Comparison of ENCODE assay signal across 1 cellular context in the genomic region with DNA sequence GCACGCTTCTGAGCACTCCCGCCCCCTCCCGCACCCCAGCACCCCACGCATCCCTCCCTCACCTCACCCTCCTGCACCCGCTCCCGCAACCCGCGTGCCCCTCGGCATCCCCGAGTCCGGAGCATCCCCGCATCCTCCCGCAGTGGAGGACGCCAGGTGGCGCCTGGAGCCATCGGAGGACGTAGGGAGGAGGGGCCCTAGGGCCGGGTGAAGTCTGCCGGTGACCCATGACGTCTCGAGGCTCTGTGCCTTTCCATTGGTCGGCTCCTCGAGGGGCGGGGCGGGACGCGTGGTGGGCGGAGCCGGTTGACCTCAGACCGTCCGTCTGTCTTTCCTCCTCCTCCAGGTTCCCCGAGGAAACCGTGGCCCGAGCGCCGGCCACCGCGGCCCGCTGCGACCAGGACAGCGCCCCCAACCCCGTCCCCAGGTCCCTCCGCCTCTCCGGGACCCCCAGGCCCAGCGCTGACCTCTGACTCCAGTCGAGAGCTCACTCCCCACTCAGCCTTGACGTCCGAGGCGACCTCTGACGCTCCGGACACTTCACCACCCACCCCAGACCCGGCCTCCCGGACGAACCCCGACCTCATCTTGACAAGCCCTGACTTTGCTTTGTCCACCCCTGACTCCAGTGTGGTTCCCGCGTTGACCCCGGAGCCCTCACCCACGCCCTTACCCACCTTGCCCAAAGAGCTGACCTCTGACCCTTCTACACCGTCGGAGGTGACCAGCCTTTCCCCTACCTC.
A peak's percentile ranks its signal among the peaks of the same experiment; 100 is the strongest.
TF ChIP-seq lines count a peak whose summit lies in the region.

No MANE protein-coding gene starts in this region.

TF ChIP-seq in GM12878, 131 proteins besides CTCF, POLR2A, EP300 and RAD21 (continued from another document and continues in another):
- TF ChIP-seq, protein P1, sequence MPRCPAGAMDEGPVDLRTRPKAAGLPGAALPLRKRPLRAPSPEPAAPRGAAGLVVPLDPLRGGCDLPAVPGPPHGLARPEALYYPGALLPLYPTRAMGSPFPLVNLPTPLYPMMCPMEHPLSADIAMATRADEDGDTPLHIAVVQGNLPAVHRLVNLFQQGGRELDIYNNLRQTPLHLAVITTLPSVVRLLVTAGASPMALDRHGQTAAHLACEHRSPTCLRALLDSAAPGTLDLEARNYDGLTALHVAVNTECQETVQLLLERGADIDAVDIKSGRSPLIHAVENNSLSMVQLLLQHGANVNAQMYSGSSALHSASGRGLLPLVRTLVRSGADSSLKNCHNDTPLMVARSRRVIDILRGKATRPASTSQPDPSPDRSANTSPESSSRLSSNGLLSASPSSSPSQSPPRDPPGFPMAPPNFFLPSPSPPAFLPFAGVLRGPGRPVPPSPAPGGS (IDR thresholded peaks at IDR 0.05; ENCODE audit: borderline replicate concordance, insufficient read depth, low read depth, low read length, poor library complexity, severe bottlenecking) = no peak
- TF ChIP-seq MYC (IDR thresholded peaks at IDR 0.05; ENCODE audit: insufficient read depth, insufficient read length, insufficient replicate concordance, low read length, severe bottlenecking) (no peak), SREBF1 (IDR thresholded peaks at IDR 0.05; ENCODE audit: low read length) (no peak), RBBP5 (conservative IDR thresholded peaks at IDR 0.05) (no peak), ASH2L (IDR thresholded peaks at IDR 0.05; ENCODE audit: borderline replicate concordance, low read depth) (no peak), ZBED1 (IDR thresholded peaks at IDR 0.05; ENCODE audit: borderline replicate concordance) (no peak), ZZZ3 (IDR thresholded peaks at IDR 0.05; ENCODE audit: control insufficient read depth, insufficient read length, low read depth) (no peak), KAT2A (conservative IDR thresholded peaks at IDR 0.05; ENCODE audit: control insufficient read depth, low read depth, low read length) (no peak), ZNF24 (IDR thresholded peaks at IDR 0.05) (no peak), CREM (IDR thresholded peaks at IDR 0.05; ENCODE audit: low read depth) (peak; percentile 98), SPI1 (IDR thresholded peaks at IDR 0.05; ENCODE audit: borderline replicate concordance, insufficient read depth, low read depth, low read length) (no peak), ZNF622 (IDR thresholded peaks at IDR 0.05) (no peak), CEBPB (IDR thresholded peaks at IDR 0.05; ENCODE audit: borderline replicate concordance in 1 of 2, low read depth in 2 of 2, low read length in 2 of 2) (peak in 1 of 2 experiments; percentile 94; a peak in 1 of 4 replicates), NR2C1 (IDR thresholded peaks at IDR 0.05) (peak; percentile 62), NBN (IDR thresholded peaks at IDR 0.05) (peak; percentile 74), IKZF2 (IDR thresholded peaks at IDR 0.05) (no peak), ZSCAN29 (IDR thresholded peaks at IDR 0.05) (no peak), HCFC1 (IDR thresholded peaks at IDR 0.05; ENCODE audit: low read length) (no peak), RAD51 (IDR thresholded peaks at IDR 0.05) (no peak), PAX5 (IDR thresholded peaks at IDR 0.05; ENCODE audit: borderline replicate concordance, low read depth, low read length) (no peak), FOXK2 (IDR thresholded peaks at IDR 0.05) (no peak), CBX5 (IDR thresholded peaks at IDR 0.05; ENCODE audit: low read depth) (no peak), SMAD5 (IDR thresholded peaks at IDR 0.05; ENCODE audit: low read depth) (no peak), BACH1 (IDR thresholded peaks at IDR 0.05; ENCODE audit: borderline replicate concordance) (no peak), JUND (IDR thresholded peaks at IDR 0.05; ENCODE audit: low read depth, low read length) (no peak), CHD4 (IDR thresholded peaks at IDR 0.05) (no peak), CHD2 (IDR thresholded peaks at IDR 0.05; ENCODE audit: borderline replicate concordance, low read depth, low read length) (peak; percentile 84), SMARCA5 (IDR thresholded peaks at IDR 0.05) (no peak), POU2F2 (IDR thresholded peaks at IDR 0.05; ENCODE audit: borderline replicate concordance, low read depth, low read length) (peak; percentile 33; the same call in 1 of the 3 replicates), NRF1 (conservative IDR thresholded peaks at IDR 0.05; ENCODE audit: low read depth, low read length) (no peak), BHLHE40 (IDR thresholded peaks at IDR 0.05; ENCODE audit: borderline replicate concordance in 1 of 2, low read depth in 2 of 2, low read length in 1 of 2) (peak; percentile 83 to 88), MYB (IDR thresholded peaks at IDR 0.05; ENCODE audit: borderline replicate concordance, low read depth, low read length) (no peak), POLR2AphosphoS5 (IDR thresholded peaks at IDR 0.05; ENCODE audit: low read length) (no peak), JUNB (IDR thresholded peaks at IDR 0.05) (no peak), TCF7 (IDR thresholded peaks at IDR 0.05; ENCODE audit: borderline replicate concordance) (no peak), GATAD2B (conservative IDR thresholded peaks at IDR 0.05; ENCODE audit: low read depth) (peak; percentile 67; the same call in 1 of the 2 replicates), YBX1 (IDR thresholded peaks at IDR 0.05) (no peak), KDM1A (IDR thresholded peaks at IDR 0.05; ENCODE audit: borderline replicate concordance) (no peak), MEF2B (IDR thresholded peaks at IDR 0.05; ENCODE audit: partially characterized antibody, poor library complexity, severe bottlenecking) (no peak), HDAC6 (IDR thresholded peaks at IDR 0.05; ENCODE audit: unreplicated experiment) (no peak), IRF4 (IDR thresholded peaks at IDR 0.05; ENCODE audit: low read depth, low read length) (no peak), IKZF1 (conservative IDR thresholded peaks at IDR 0.05) (peak; percentile 55; the same call in 1 of the 2 replicates)
- TF ChIP-seq, protein P2, sequence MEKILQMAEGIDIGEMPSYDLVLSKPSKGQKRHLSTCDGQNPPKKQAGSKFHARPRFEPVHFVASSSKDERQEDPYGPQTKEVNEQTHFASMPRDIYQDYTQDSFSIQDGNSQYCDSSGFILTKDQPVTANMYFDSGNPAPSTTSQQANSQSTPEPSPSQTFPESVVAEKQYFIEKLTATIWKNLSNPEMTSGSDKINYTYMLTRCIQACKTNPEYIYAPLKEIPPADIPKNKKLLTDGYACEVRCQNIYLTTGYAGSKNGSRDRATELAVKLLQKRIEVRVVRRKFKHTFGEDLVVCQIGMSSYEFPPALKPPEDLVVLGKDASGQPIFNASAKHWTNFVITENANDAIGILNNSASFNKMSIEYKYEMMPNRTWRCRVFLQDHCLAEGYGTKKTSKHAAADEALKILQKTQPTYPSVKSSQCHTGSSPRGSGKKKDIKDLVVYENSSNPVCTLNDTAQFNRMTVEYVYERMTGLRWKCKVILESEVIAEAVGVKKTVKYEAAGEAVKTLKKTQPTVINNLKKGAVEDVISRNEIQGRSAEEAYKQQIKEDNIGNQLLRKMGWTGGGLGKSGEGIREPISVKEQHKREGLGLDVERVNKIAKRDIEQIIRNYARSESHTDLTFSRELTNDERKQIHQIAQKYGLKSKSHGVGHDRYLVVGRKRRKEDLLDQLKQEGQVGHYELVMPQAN (conservative IDR thresholded peaks at IDR 0.05) = no peak
- TF ChIP-seq, protein P3, sequence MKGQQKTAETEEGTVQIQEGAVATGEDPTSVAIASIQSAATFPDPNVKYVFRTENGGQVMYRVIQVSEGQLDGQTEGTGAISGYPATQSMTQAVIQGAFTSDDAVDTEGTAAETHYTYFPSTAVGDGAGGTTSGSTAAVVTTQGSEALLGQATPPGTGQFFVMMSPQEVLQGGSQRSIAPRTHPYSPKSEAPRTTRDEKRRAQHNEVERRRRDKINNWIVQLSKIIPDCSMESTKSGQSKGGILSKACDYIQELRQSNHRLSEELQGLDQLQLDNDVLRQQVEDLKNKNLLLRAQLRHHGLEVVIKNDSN (IDR thresholded peaks at IDR 0.05; ENCODE audit: borderline replicate concordance, extremely low read length, insufficient read depth, low read depth, low read length) = no peak
- TF ChIP-seq, protein P4, sequence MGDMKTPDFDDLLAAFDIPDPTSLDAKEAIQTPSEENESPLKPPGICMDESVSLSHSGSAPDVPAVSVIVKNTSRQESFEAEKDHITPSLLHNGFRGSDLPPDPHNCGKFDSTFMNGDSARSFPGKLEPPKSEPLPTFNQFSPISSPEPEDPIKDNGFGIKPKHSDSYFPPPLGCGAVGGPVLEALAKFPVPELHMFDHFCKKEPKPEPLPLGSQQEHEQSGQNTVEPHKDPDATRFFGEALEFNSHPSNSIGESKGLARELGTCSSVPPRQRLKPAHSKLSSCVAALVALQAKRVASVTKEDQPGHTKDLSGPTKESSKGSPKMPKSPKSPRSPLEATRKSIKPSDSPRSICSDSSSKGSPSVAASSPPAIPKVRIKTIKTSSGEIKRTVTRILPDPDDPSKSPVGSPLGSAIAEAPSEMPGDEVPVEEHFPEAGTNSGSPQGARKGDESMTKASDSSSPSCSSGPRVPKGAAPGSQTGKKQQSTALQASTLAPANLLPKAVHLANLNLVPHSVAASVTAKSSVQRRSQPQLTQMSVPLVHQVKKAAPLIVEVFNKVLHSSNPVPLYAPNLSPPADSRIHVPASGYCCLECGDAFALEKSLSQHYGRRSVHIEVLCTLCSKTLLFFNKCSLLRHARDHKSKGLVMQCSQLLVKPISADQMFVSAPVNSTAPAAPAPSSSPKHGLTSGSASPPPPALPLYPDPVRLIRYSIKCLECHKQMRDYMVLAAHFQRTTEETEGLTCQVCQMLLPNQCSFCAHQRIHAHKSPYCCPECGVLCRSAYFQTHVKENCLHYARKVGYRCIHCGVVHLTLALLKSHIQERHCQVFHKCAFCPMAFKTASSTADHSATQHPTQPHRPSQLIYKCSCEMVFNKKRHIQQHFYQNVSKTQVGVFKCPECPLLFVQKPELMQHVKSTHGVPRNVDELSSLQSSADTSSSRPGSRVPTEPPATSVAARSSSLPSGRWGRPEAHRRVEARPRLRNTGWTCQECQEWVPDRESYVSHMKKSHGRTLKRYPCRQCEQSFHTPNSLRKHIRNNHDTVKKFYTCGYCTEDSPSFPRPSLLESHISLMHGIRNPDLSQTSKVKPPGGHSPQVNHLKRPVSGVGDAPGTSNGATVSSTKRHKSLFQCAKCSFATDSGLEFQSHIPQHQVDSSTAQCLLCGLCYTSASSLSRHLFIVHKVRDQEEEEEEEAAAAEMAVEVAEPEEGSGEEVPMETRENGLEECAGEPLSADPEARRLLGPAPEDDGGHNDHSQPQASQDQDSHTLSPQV (IDR thresholded peaks at IDR 0.05) = no peak
- TF ChIP-seq, protein P5, sequence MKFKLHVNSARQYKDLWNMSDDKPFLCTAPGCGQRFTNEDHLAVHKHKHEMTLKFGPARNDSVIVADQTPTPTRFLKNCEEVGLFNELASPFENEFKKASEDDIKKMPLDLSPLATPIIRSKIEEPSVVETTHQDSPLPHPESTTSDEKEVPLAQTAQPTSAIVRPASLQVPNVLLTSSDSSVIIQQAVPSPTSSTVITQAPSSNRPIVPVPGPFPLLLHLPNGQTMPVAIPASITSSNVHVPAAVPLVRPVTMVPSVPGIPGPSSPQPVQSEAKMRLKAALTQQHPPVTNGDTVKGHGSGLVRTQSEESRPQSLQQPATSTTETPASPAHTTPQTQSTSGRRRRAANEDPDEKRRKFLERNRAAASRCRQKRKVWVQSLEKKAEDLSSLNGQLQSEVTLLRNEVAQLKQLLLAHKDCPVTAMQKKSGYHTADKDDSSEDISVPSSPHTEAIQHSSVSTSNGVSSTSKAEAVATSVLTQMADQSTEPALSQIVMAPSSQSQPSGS (IDR thresholded peaks at IDR 0.05; ENCODE audit: low read length) = no peak
- TF ChIP-seq, protein P6, sequence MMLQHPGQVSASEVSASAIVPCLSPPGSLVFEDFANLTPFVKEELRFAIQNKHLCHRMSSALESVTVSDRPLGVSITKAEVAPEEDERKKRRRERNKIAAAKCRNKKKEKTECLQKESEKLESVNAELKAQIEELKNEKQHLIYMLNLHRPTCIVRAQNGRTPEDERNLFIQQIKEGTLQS (IDR thresholded peaks at IDR 0.05; ENCODE audit: borderline replicate concordance, extremely low read depth, low read depth, low read length) = no peak
- TF ChIP-seq, protein P7, sequence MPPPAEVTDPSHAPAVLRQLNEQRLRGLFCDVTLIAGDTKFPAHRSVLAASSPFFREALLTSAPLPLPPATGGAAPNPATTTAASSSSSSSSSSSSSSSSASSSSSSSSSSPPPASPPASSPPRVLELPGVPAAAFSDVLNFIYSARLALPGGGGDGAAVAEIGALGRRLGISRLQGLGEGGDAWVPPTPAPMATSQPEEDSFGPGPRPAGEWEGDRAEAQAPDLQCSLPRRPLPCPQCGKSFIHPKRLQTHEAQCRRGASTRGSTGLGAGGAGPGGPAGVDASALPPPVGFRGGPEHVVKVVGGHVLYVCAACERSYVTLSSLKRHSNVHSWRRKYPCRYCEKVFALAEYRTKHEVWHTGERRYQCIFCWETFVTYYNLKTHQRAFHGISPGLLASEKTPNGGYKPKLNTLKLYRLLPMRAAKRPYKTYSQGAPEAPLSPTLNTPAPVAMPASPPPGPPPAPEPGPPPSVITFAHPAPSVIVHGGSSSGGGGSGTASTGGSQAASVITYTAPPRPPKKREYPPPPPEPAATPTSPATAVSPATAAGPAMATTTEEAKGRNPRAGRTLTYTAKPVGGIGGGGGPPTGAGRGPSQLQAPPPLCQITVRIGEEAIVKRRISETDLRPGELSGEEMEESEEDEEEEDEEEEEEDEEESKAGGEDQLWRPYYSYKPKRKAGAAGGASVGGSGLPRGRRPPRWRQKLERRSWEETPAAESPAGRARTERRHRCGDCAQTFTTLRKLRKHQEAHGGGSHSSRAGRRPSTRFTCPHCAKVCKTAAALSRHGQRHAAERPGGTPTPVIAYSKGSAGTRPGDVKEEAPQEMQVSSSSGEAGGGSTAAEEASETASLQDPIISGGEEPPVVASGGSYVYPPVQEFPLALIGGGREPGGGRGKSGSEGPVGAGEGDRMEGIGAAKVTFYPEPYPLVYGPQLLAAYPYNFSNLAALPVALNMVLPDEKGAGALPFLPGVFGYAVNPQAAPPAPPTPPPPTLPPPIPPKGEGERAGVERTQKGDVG (CRISPR knock-in tag; IDR thresholded peaks at IDR 0.05) = no peak
- TF ChIP-seq, protein P8, sequence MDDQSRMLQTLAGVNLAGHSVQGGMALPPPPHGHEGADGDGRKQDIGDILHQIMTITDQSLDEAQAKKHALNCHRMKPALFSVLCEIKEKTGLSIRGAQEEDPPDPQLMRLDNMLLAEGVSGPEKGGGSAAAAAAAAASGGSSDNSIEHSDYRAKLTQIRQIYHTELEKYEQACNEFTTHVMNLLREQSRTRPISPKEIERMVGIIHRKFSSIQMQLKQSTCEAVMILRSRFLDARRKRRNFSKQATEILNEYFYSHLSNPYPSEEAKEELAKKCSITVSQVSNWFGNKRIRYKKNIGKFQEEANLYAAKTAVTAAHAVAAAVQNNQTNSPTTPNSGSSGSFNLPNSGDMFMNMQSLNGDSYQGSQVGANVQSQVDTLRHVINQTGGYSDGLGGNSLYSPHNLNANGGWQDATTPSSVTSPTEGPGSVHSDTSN (IDR thresholded peaks at IDR 0.05; ENCODE audit: insufficient replicate concordance, low read depth, low read length) = no peak
- TF ChIP-seq, protein P9, sequence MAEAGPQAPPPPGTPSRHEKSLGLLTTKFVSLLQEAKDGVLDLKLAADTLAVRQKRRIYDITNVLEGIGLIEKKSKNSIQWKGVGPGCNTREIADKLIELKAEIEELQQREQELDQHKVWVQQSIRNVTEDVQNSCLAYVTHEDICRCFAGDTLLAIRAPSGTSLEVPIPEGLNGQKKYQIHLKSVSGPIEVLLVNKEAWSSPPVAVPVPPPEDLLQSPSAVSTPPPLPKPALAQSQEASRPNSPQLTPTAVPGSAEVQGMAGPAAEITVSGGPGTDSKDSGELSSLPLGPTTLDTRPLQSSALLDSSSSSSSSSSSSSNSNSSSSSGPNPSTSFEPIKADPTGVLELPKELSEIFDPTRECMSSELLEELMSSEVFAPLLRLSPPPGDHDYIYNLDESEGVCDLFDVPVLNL (IDR thresholded peaks at IDR 0.05; ENCODE audit: low read depth, low read length) = no peak
